In genomic region chr3:94234177-94234788, GRCh38 we compare ENCODE assay signal across 8 cellular contexts.
DNase-seq lines count a peak whose midpoint lies in the region; ATAC-seq, FAIRE-seq and TF ChIP-seq lines count a peak whose summit lies in the region.

No MANE protein-coding gene starts in this region.

- H3K36me3 Mint-ChIP-seq in astrocyte (ENCODE audit: low read depth, unreplicated experiment) = no peaks in the 10 kb centered on the region

- no peak overlapping the region for H3K27ac Mint-ChIP-seq in astrocyte (ENCODE audit: unreplicated experiment)

- H2AFZ ChIP-seq in MM.1S (ENCODE audit: low read length) (no peak overlapping the region), astrocyte (ENCODE audit: low read depth, low read length) (no peak overlapping the region)

- H3K9me2 ChIP-seq in MM.1S (replicated peaks; ENCODE audit: insufficient read depth, low read length) = no peaks in the 10 kb centered on the region

- H3K4me3 ChIP-seq in MM.1S (ENCODE audit: low read length) = no peak overlapping the region
- H3K4me3 ChIP-seq in astrocyte (ENCODE audit: insufficient read depth, low read depth, low read length) = no peak overlapping the region
- H3K4me3 ChIP-seq in left lung = no peak overlapping the region
- H3K4me3 ChIP-seq in right cardiac atrium (ENCODE audit: low read length) = no peak overlapping the region

- TF ChIP-seq CTCF in MM.1S (IDR thresholded peaks at IDR 0.05; ENCODE audit: low read length) (peak; percentile 49), astrocyte (IDR thresholded peaks at IDR 0.05; ENCODE audit: insufficient read depth, low read depth, low read length) (peak; percentile 84), left lung (IDR thresholded peaks at IDR 0.05) (peak; percentile 13 to 43)

- WGBS in right cardiac atrium = 20% methylated on average over 4 of the region's 4 CpGs

- no peaks in the 10 kb centered on the region for H3K27me3 Mint-ChIP-seq in astrocyte (ENCODE audit: low read depth, unreplicated experiment)

- intact Hi-C loops in left lung (cut with DNase I) = no loop called here
- intact Hi-C loops in right cardiac atrium (cut with DNase I) = no loop called here

- H3K79me2 ChIP-seq in MM.1S (ENCODE audit: low read length) (no peaks in the 10 kb centered on the region), astrocyte (ENCODE audit: insufficient read depth, low read length) (no peaks in the 10 kb centered on the region)

- H4K20me1 ChIP-seq in MM.1S (ENCODE audit: insufficient read depth, low read length) = no peaks in the 10 kb centered on the region
- no peaks in the 10 kb centered on the region for H4K20me1 ChIP-seq in astrocyte (ENCODE audit: insufficient read depth, low read length)

- H3K36me3 ChIP-seq in MM.1S (replicated peaks; ENCODE audit: insufficient read depth, low read length) (no peaks in the 10 kb centered on the region), astrocyte (ENCODE audit: insufficient read depth, low read length) (no peaks in the 10 kb centered on the region), left lung (no peaks in the 10 kb centered on the region)

- H3K4me3 Mint-ChIP-seq in astrocyte (ENCODE audit: unreplicated experiment) = no peak overlapping the region

- H3F3A ChIP-seq in MM.1S (ENCODE audit: insufficient read depth, low read length) = no peaks in the 10 kb centered on the region

- H3K4me2 ChIP-seq in MM.1S (ENCODE audit: low read depth, low read length) (no peak overlapping the region), astrocyte (ENCODE audit: low read length) (no peak overlapping the region)

- FAIRE-seq in astrocyte (lab: Jason Lieb, UNC) = peak; percentile 54

- ATAC-seq in GM18909 (IDR thresholded peaks at IDR 0.05; ENCODE audit: poor library complexity, unreplicated experiment) (peak; percentile 76), left lung (peak; percentile 66), right cardiac atrium (no peak)

- DNase-seq in COR-L47 (lab: John Stamatoyannopoulos, UW) (peak; percentile 12), MM.1S (peak; percentile 44), astrocyte (ENCODE audit: low read depth) (peak; percentile 37), left lung (no peak), NOMO-1 treated with dmso at 0.1 percent for 144 hours (lab: John Stamatoyannopoulos, UW; ENCODE audit: unreplicated experiment) (no peak), right cardiac atrium (no peak)
- no peak for DNase-seq in stimulated activated CD4-positive, alpha-beta T cell treated with anti-CD3 and anti-CD28 coated beads, Interleukin-12 subunit alpha, Interleukin-12 subunit beta, amount 100 ng/mL, for 4 hours

- no peaks in the 10 kb centered on the region for H3K4me1 ChIP-seq in MM.1S (ENCODE audit: low read length)
- H3K4me1 ChIP-seq in astrocyte (ENCODE audit: insufficient read depth, low read length) = no peaks in the 10 kb centered on the region
- H3K4me1 ChIP-seq in left lung = no peaks in the 10 kb centered on the region
- no peaks in the 10 kb centered on the region for H3K4me1 ChIP-seq in right cardiac atrium (ENCODE audit: control insufficient read depth, insufficient read depth, low read length)

- peaks cover 9% of the 10 kb centered on the region for H3K9me3 Mint-ChIP-seq in astrocyte (ENCODE audit: unreplicated experiment)

- H3K27me3 ChIP-seq in MM.1S (replicated peaks; ENCODE audit: insufficient read depth, low read length) (no peaks in the 10 kb centered on the region), astrocyte (ENCODE audit: insufficient read depth, low read length) (no peaks in the 10 kb centered on the region), left lung (no peaks in the 10 kb centered on the region), right cardiac atrium (ENCODE audit: control insufficient read depth, insufficient read depth) (no peaks in the 10 kb centered on the region)

- H3K9me3 ChIP-seq in MM.1S (replicated peaks; ENCODE audit: insufficient read depth, low read length) = no peaks in the 10 kb centered on the region
- no peaks in the 10 kb centered on the region for H3K9me3 ChIP-seq in astrocyte (ENCODE audit: insufficient read depth, low read depth, low read length)
- peaks cover 0 to 5% of the 10 kb centered on the region in 2 donors for H3K9me3 ChIP-seq in left lung
- H3K9me3 ChIP-seq in right cardiac atrium (ENCODE audit: control insufficient read depth, low read length) = no peaks in the 10 kb centered on the region

- H3K4me1 Mint-ChIP-seq in astrocyte (ENCODE audit: low read depth, unreplicated experiment) = no peaks in the 10 kb centered on the region

- no peak overlapping the region for H3K9ac ChIP-seq in MM.1S (ENCODE audit: low read length)
- H3K9ac ChIP-seq in astrocyte (ENCODE audit: low read length) = no peak overlapping the region

- H3K27ac ChIP-seq in MM.1S (ENCODE audit: low read length) (no peak overlapping the region), astrocyte (ENCODE audit: low read depth, low read length) (no peak overlapping the region), left lung (no peak overlapping the region), right cardiac atrium (ENCODE audit: low read length) (no peak overlapping the region)

Comparison
In these comparisons a context has a peak if more than half of its experiments do, and no peak if none do; other contexts are left out.
1. DNase-seq: peak in COR-L47 (single experiment), MM.1S (single experiment) and astrocyte (single experiment); none in left lung (0 of 2), NOMO-1 treated with dmso at 0.1 percent for 144 hours (single experiment), right cardiac atrium (0 of 3) and stimulated activated CD4-positive, alpha-beta T cell treated with anti-CD3 and anti-CD28 coated beads, Interleukin-12 subunit alpha, Interleukin-12 subunit beta, amount 100 ng/mL, for 4 hours (single experiment).
2. ATAC-seq: peak in GM18909 (single experiment) and left lung (single experiment); none in right cardiac atrium (0 of 2).
3. CTCF ChIP-seq: peak in every context shown above with its lines; median percentile 84 in astrocyte; 49 in MM.1S; 28 in left lung.